16 cellular contexts compared by ENCODE assay signal in genomic region chr12:93322784-93323183, GRCh38. TPM values are rescaled to one million over a fixed set of nuclear protein-coding genes. Genes with fewer than 3 reads are reported as not detected.
DNase-seq lines count a peak whose midpoint lies in the region; ATAC-seq and TF ChIP-seq lines count a peak whose summit lies in the region.
"Had no signal": no experiment of that assay in that cellular context is flagged by ENCODE, and none has a peak within 500 bp of the region (broad histone marks: within the 10 kb centered on the region; RNA-seq: fewer than 3 reads in every experiment).

No MANE protein-coding gene starts in this region.

- H2AFZ ChIP-seq in PC-3 (ENCODE audit: low read length): no peak overlapping the region

- peak overlapping the region; percentile 24 for H3K4me2 ChIP-seq in PC-3 (ENCODE audit: low read length)

- H3F3A ChIP-seq in PC-3 (ENCODE audit: low read length, unreplicated experiment): no peaks in the 10 kb centered on the region

- TF ChIP-seq POLR2A in erythroblast (IDR thresholded peaks at IDR 0.05; ENCODE audit: low read length): no peak

- no peaks in the 10 kb centered on the region for H3K9me3 ChIP-seq in PC-3 (ENCODE audit: low read length)
- H3K9me3 ChIP-seq: heart left ventricle, lower lobe of right lung, upper lobe of right lung had no signal

- no peaks in the 10 kb centered on the region for H3K27me3 ChIP-seq in PC-3 (ENCODE audit: low read length)
- H3K27me3 ChIP-seq: heart left ventricle, upper lobe of right lung had no signal

- H3K36me3 ChIP-seq in PC-3 (ENCODE audit: low read depth, low read length): no peaks in the 10 kb centered on the region
- H3K36me3 ChIP-seq: heart left ventricle, lower lobe of right lung, upper lobe of right lung had no signal

- no TSS peak for BruUV-seq in PC-3 (replicated peaks; lab: Mats Ljungman, UMichigan)

- no peak for TF ChIP-seq CTCF in PC-3 (conservative IDR thresholded peaks at IDR 0.05; ENCODE audit: low read depth, low read length)

- CTCF ChIA-PET in PC-3 (lab: Charles Lee): interaction anchor here (0.5 kb wide), 1 partner anchor 38 kb away, joined by 5 read pairs; no protein-coding TSS in a partner anchor

- H3K27ac ChIP-seq in PC-3 (ENCODE audit: low read length): no peak overlapping the region; the same call in 1 of the 2 replicates
- H3K27ac ChIP-seq: lower lobe of right lung, upper lobe of right lung had no signal

- H3K4me1 ChIP-seq in PC-3 (ENCODE audit: insufficient read depth, low read length): peaks cover 24% of the 10 kb centered on the region
- H3K4me1 ChIP-seq: lower lobe of right lung, upper lobe of right lung had no signal

- H3K9ac ChIP-seq in PC-3 (ENCODE audit: low read length): no peak overlapping the region

- H3K4me3 ChIP-seq in PC-3 (ENCODE audit: low read length): no peak overlapping the region
- H3K4me3 ChIP-seq: heart left ventricle, lower lobe of right lung, upper lobe of right lung had no signal

- no peaks in the 10 kb centered on the region for H3K9me2 ChIP-seq in PC-3 (replicated peaks; ENCODE audit: low read length)

- no peaks in the 10 kb centered on the region for H3K79me2 ChIP-seq in PC-3 (ENCODE audit: low read length)

- DNase-seq in 8988T (peak; percentile 25), PC-3 (peak; percentile 80), erythroblast (lab: John Stamatoyannopoulos, UW) (peak; percentile 61 to 68), NCI-H2227 (lab: John Stamatoyannopoulos, UW; ENCODE audit: unreplicated experiment) (no peak), NCI-H1092 (lab: John Stamatoyannopoulos, UW) (no peak), NCI-H345 treated with DMSO at 0.1 percent for 48 hours (lab: John Stamatoyannopoulos, UW; ENCODE audit: unreplicated experiment) (no peak)
- DNase-seq in stimulated activated CD8-positive, alpha-beta memory T cell treated with anti-CD3 and anti-CD28 coated beads, Interleukin-4, amount 100 ng/mL, for 48 hours: no peak
- DNase-seq: activated B cell treated with CpG ODN at 0.5 μM for 24 hours; anterior cingulate cortex; effector memory CD8-positive, alpha-beta T cell; heart left ventricle; lower lobe of right lung; NCI-H1436; NCI-H748 treated with DMSO at 0.1 percent for 48 hours; upper lobe of right lung had no signal

- H4K20me1 ChIP-seq in PC-3 (ENCODE audit: low read length): no peaks in the 10 kb centered on the region

- intact Hi-C loops in PC-3 (cut with micrococcal nuclease): loop anchor here (5.0 kb wide), 2 partner anchors 185 to 335 kb away; no protein-coding TSS in a partner anchor

- POLR2A ChIA-PET in PC-3 (lab: Charles Lee; ENCODE audit: unreplicated experiment): no interaction called here

- ATAC-seq in GM21723 (IDR thresholded peaks at IDR 0.05; ENCODE audit: unreplicated experiment) (peak; percentile 67), PC-3 (peak; percentile 94)
- ATAC-seq: effector memory CD8-positive, alpha-beta T cell; lower lobe of right lung; upper lobe of right lung had no signal

RNA-seq across cellular contexts. Expression of gene NUDT4, which starts 54.9 kb away (rescaled TPM):
- 30.2 and 38.9 TPM in 2 replicates for total RNA-seq in PC-3 (2014; rRNA removed)

Comparison
In these comparisons a context has a peak if more than half of its experiments do, and no peak if none do; other contexts are left out.
1. DNase-seq: peak in 8988T (single experiment), PC-3 (single experiment) and erythroblast (2 of 2); none in NCI-H2227 (single experiment), NCI-H1092 (single experiment), stimulated activated CD8-positive, alpha-beta memory T cell treated with anti-CD3 and anti-CD28 coated beads, Interleukin-4, amount 100 ng/mL, for 48 hours (single experiment) and NCI-H345 treated with DMSO at 0.1 percent for 48 hours (single experiment).